ENCODE assay signal across 17 cellular contexts in genomic region chr4:15938640-15939039, GRCh38. TPM values are rescaled to one million over a fixed set of nuclear protein-coding genes. Genes with fewer than 3 reads are reported as not detected.
DNase-seq lines count a peak whose midpoint lies in the region; ATAC-seq and TF ChIP-seq lines count a peak whose summit lies in the region.
"Had no signal": no experiment of that assay in that cellular context is flagged by ENCODE, and none has a peak within 500 bp of the region (broad histone marks: within the 10 kb centered on the region; RNA-seq: fewer than 3 reads in every experiment).

Gene FGFBP1, minus strand, starts transcription at chr4:15938740. Its CDS starts 2,108 bp downstream, at chr4:15936632.

- peak within 1 kb of the TSS; percentile 67 for H3K27ac Mint-ChIP-seq in type B pancreatic cell
- H3K27ac Mint-ChIP-seq: CD4-positive, CD25-positive, alpha-beta regulatory T cell had no signal

- no peak for TF ChIP-seq CTCF in RWPE1 (conservative IDR thresholded peaks at IDR 0.05; ENCODE audit: low read depth)
- TF ChIP-seq CTCF in type B pancreatic cell (conservative IDR thresholded peaks at IDR 0.05) = no peak

- CTCF ChIA-PET in RWPE1 (lab: Yijun Ruan, JAX) = no interaction called here

- no peak for ATAC-seq in GM21515 (IDR thresholded peaks at IDR 0.05; ENCODE audit: unreplicated experiment)
- ATAC-seq: SK-N-SH treated with all-trans-retinoic acid at 6 μM for 48 hours had no signal

- H3K27ac ChIP-seq in RWPE1 (peak within 1 kb of the TSS; percentile 92), epithelial cell of prostate (peak within 1 kb of the TSS; percentile 87)

- H3K36me3 Mint-ChIP-seq in type B pancreatic cell = no peaks in the 10 kb centered on the region
- H3K36me3 Mint-ChIP-seq: CD4-positive, CD25-positive, alpha-beta regulatory T cell had no signal

- DNase-seq in RWPE1 (ENCODE audit: low spot score) (no peak), epithelial cell of prostate (ENCODE audit: low read depth, low spot score) (no peak), left kidney (ENCODE audit: low read depth, low spot score) (peak; percentile 41), type B pancreatic cell (ENCODE audit: extremely low spot score, unreplicated experiment) (no peak), NK-92 (lab: John Stamatoyannopoulos, UW; ENCODE audit: unreplicated experiment) (no peak)
- no peak for DNase-seq in activated naive CD4-positive, alpha-beta T cell treated with Interleukin-2 at 50 U/mL for 16 hours
- DNase-seq: CD4-positive, CD25-positive, alpha-beta regulatory T cell; EL; KBM-7; NCI-H1417 treated with DMSO at 0.1 percent for 48 hours; NCI-H1930; NCI-H2171 treated with DMSO at 0.1 percent for 48 hours; NCI-H774; SHP77 had no signal

- H3K9me3 Mint-ChIP-seq in type B pancreatic cell = no peaks in the 10 kb centered on the region
- H3K9me3 Mint-ChIP-seq: CD4-positive, CD25-positive, alpha-beta regulatory T cell had no signal

- POLR2A ChIA-PET in RWPE1 (lab: Yijun Ruan, JAX; ENCODE audit: low non-redundant PET) = interaction anchor here (0.6 kb wide), 1 partner anchor 17 kb away, joined by 3 read pairs; no protein-coding TSS in a partner anchor

- H3K4me3 Mint-ChIP-seq in type B pancreatic cell = peak within 1 kb of the TSS; percentile 7
- H3K4me3 Mint-ChIP-seq: CD4-positive, CD25-positive, alpha-beta regulatory T cell had no signal

- peaks cover 4% of the 10 kb centered on the region for H3K27me3 Mint-ChIP-seq in type B pancreatic cell
- H3K27me3 Mint-ChIP-seq: CD4-positive, CD25-positive, alpha-beta regulatory T cell had no signal

- H3K4me1 Mint-ChIP-seq in type B pancreatic cell (ENCODE audit: unreplicated experiment) = peaks cover 7% of the 10 kb centered on the region
- H3K4me1 Mint-ChIP-seq: CD4-positive, CD25-positive, alpha-beta regulatory T cell had no signal

RNA-seq across cellular contexts. Expression of gene FGFBP1, which starts in this region (rescaled TPM):
- 21.7 and 22.1 TPM in 2 replicates for total RNA-seq in type B pancreatic cell (ENCODE audit: low replicate concordance)
- total RNA-seq: CD4-positive, CD25-positive, alpha-beta regulatory T cell; NCI-H460 had no signal
